Comparison of ENCODE assay signal across 8 cellular contexts in genomic region chr2:43105586-43106562, GRCh38.
DNase-seq lines count a peak whose midpoint lies in the region; ATAC-seq and TF ChIP-seq lines count a peak whose summit lies in the region.

No MANE protein-coding gene starts in this region.

- no peaks in the 10 kb centered on the region for H3K27me3 Mint-ChIP-seq in activated T-cell treated with anti-CD3 and anti-CD28 coated beads, Interleukin-2, amount 50 U/mL, for 72 hours (ENCODE audit: low read depth)

- H3K4me1 ChIP-seq in lower lobe of right lung (peaks cover 76% of the 10 kb centered on the region), urinary bladder (ENCODE audit: insufficient read depth) (peaks cover 3% of the 10 kb centered on the region)

- peak; percentile 65 for DNase-seq in GM13977 (ENCODE audit: low spot score)
- peak; percentile 92 for DNase-seq in KBM-7
- DNase-seq in brain microvascular endothelial cell = peak; percentile 58
- peak; percentile 73 for DNase-seq in lower lobe of right lung
- no peak for DNase-seq in activated T-cell treated with anti-CD3 and anti-CD28 coated beads, Interleukin-2, amount 50 U/mL, for 72 hours
- no peak for DNase-seq in cerebellar nuclear complex (lab: John Stamatoyannopoulos, UW)
- no peak for DNase-seq in DMS153 treated with DMSO at 0.1 percent for 48 hours (lab: John Stamatoyannopoulos, UW; ENCODE audit: unreplicated experiment)

- WGBS in urinary bladder = 24% methylated on average over 4 of the region's 4 CpGs

- intact Hi-C loops in lower lobe of right lung (cut with DNase I) = no loop called here

- TF ChIP-seq CTCF in GM13977 (IDR thresholded peaks at IDR 0.05; ENCODE audit: extremely low read depth, insufficient read depth, missing control alignments) (no peak), brain microvascular endothelial cell (IDR thresholded peaks at IDR 0.05; ENCODE audit: low read depth, low read length, missing control alignments) (peak; percentile 63), lower lobe of right lung (IDR thresholded peaks at IDR 0.05) (peak; percentile 33)

- in situ Hi-C loops in GM13977 (cut with MboI; ENCODE audit: low pct_unique_long_range_greater_than_20kb, low sequenced_read_pairs, unreplicated experiment) = no loop called here
- in situ Hi-C loops in KBM-7 (cut with MboI; ENCODE audit: low pct_unique_long_range_greater_than_20kb, low sequenced_read_pairs) = loop anchor here (25.0 kb wide), 1 partner anchor 381 kb away; no protein-coding TSS in a partner anchor
- in situ Hi-C loops in brain microvascular endothelial cell (cut with HindIII; ENCODE audit: low pct_ligation_motif_present, low sequenced_read_pairs) = no loop called here

- no peaks in the 10 kb centered on the region for H3K36me3 ChIP-seq in brain microvascular endothelial cell (replicated peaks)
- H3K36me3 ChIP-seq in lower lobe of right lung = no peaks in the 10 kb centered on the region
- H3K36me3 ChIP-seq in urinary bladder (ENCODE audit: insufficient read depth) = no peaks in the 10 kb centered on the region

- H3K27me3 ChIP-seq in brain microvascular endothelial cell (replicated peaks) (no peaks in the 10 kb centered on the region), lower lobe of right lung (ENCODE audit: low read depth) (no peaks in the 10 kb centered on the region)

- H3K4me3 Mint-ChIP-seq in activated T-cell treated with anti-CD3 and anti-CD28 coated beads, Interleukin-2, amount 50 U/mL, for 72 hours = no peak overlapping the region

- peaks cover 5% of the 10 kb centered on the region in 2 donors for H3K36me3 Mint-ChIP-seq in activated T-cell treated with anti-CD3 and anti-CD28 coated beads, Interleukin-2, amount 50 U/mL, for 72 hours (ENCODE audit: insufficient read depth in 2 of 2)

- no peak overlapping the region for H3K4me3 ChIP-seq in brain microvascular endothelial cell (ENCODE audit: low read depth, low read length)
- no peak overlapping the region for H3K4me3 ChIP-seq in lower lobe of right lung
- H3K4me3 ChIP-seq in urinary bladder (ENCODE audit: low read depth, low read length) = no peak overlapping the region

- peak; percentile 74 to 75 for ATAC-seq in lower lobe of right lung
- ATAC-seq in activated T-cell treated with anti-CD3 and anti-CD28 coated beads, Interleukin-2, amount 50 U/mL, for 72 hours (replicated peaks in 1 of 2) = no peak

- no peaks in the 10 kb centered on the region for H3K9me3 ChIP-seq in lower lobe of right lung

- H3K27ac Mint-ChIP-seq in activated T-cell treated with anti-CD3 and anti-CD28 coated beads, Interleukin-2, amount 50 U/mL, for 72 hours = no peak overlapping the region

- H3K27ac ChIP-seq in brain microvascular endothelial cell (no peak overlapping the region), lower lobe of right lung (peak overlapping the region; percentile 83), urinary bladder (ENCODE audit: low read depth) (peak overlapping the region; percentile 75)

- peaks cover 0 to 5% of the 10 kb centered on the region in 2 donors for H3K9me3 Mint-ChIP-seq in activated T-cell treated with anti-CD3 and anti-CD28 coated beads, Interleukin-2, amount 50 U/mL, for 72 hours

- peaks cover 6% of the 10 kb centered on the region for H3K4me1 Mint-ChIP-seq in activated T-cell treated with anti-CD3 and anti-CD28 coated beads, Interleukin-2, amount 50 U/mL, for 72 hours (ENCODE audit: low read depth)

Comparison
In these comparisons a context has a peak if more than half of its experiments do, and no peak if none do; other contexts are left out.
1. DNase-seq: peak in GM13977 (single experiment), KBM-7 (single experiment), brain microvascular endothelial cell (single experiment) and lower lobe of right lung (single experiment); none in activated T-cell treated with anti-CD3 and anti-CD28 coated beads, Interleukin-2, amount 50 U/mL, for 72 hours (0 of 2), cerebellar nuclear complex (0 of 2) and DMS153 treated with DMSO at 0.1 percent for 48 hours (single experiment).
2. ATAC-seq: peak in lower lobe of right lung (2 of 2); none in activated T-cell treated with anti-CD3 and anti-CD28 coated beads, Interleukin-2, amount 50 U/mL, for 72 hours (0 of 2).